Comparison of ENCODE assay signal across 2 cellular contexts in genomic region chr7:42137941-42138340, GRCh38.
TF ChIP-seq lines count a peak whose summit lies in the region.

No MANE protein-coding gene starts in this region.

TF ChIP-seq in IMR-90, 13 proteins besides CTCF, POLR2A, EP300 and RAD21 (continued from another document):
- no peak for TF ChIP-seq MAZ (IDR thresholded peaks at IDR 0.05; ENCODE audit: borderline replicate concordance, low read depth, low read length)
TF ChIP-seq in IMR-90: peak in this region for 0.

TF ChIP-seq in endothelial cell of umbilical vein, 7 proteins besides CTCF, POLR2A, EP300 and RAD21:
- TF ChIP-seq GATA2 (IDR thresholded peaks at IDR 0.05; ENCODE audit: insufficient read depth, insufficient read length, low read depth, low read length) (no peak), FOS (IDR thresholded peaks at IDR 0.05; ENCODE audit: borderline replicate concordance, insufficient read depth, low read length) (no peak), POLR2AphosphoS5 (IDR thresholded peaks at IDR 0.05; ENCODE audit: insufficient read depth, low read depth, low read length) (no peak), MYC (IDR thresholded peaks at IDR 0.05; ENCODE audit: low read depth, low read length) (no peak), JUN (IDR thresholded peaks at IDR 0.05; ENCODE audit: borderline replicate concordance, insufficient read depth, insufficient read length, low read depth) (no peak)
